3 cellular contexts compared by ENCODE assay signal in genomic region chr3:12922881-12923431, GRCh38.
TF ChIP-seq lines count a peak whose summit lies in the region.

No MANE protein-coding gene starts in this region.

TF ChIP-seq in SK-N-SH, 30 proteins besides CTCF, POLR2A, EP300 and RAD21:
- TF ChIP-seq JUND (IDR thresholded peaks at IDR 0.05): no peak
- TF ChIP-seq, protein P1, sequence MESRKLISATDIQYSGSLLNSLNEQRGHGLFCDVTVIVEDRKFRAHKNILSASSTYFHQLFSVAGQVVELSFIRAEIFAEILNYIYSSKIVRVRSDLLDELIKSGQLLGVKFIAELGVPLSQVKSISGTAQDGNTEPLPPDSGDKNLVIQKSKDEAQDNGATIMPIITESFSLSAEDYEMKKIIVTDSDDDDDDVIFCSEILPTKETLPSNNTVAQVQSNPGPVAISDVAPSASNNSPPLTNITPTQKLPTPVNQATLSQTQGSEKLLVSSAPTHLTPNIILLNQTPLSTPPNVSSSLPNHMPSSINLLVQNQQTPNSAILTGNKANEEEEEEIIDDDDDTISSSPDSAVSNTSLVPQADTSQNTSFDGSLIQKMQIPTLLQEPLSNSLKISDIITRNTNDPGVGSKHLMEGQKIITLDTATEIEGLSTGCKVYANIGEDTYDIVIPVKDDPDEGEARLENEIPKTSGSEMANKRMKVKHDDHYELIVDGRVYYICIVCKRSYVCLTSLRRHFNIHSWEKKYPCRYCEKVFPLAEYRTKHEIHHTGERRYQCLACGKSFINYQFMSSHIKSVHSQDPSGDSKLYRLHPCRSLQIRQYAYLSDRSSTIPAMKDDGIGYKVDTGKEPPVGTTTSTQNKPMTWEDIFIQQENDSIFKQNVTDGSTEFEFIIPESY (IDR thresholded peaks at IDR 0.05; ENCODE audit: borderline replicate concordance, low read depth): no peak
- no peak for TF ChIP-seq NFIC (IDR thresholded peaks at IDR 0.05; ENCODE audit: borderline replicate concordance)
- TF ChIP-seq GABPA (IDR thresholded peaks at IDR 0.05; ENCODE audit: low read depth): no peak
- TF ChIP-seq TAF1 (IDR thresholded peaks at IDR 0.05; ENCODE audit: borderline replicate concordance, low read depth, low read length): no peak
- TF ChIP-seq FOXM1 (IDR thresholded peaks at IDR 0.05; ENCODE audit: low read depth): no peak
- no peak for TF ChIP-seq SIN3A (IDR thresholded peaks at IDR 0.05; ENCODE audit: borderline replicate concordance, low read depth, low read length)
- no peak for TF ChIP-seq FOSL2 (IDR thresholded peaks at IDR 0.05; ENCODE audit: borderline replicate concordance, low read depth)
- no peak for TF ChIP-seq EZH2phosphoT487 (IDR thresholded peaks at IDR 0.05; ENCODE audit: borderline replicate concordance, low read depth)
- TF ChIP-seq POLR2AphosphoS5 (IDR thresholded peaks at IDR 0.05; ENCODE audit: low read depth, low read length): no peak

TF ChIP-seq in SK-N-SH treated with all-trans-retinoic acid at 6 μM for 48 hours, 23 proteins besides CTCF, POLR2A, EP300 and RAD21:
- TF ChIP-seq SNAI2 (CRISPR knock-in tag; IDR thresholded peaks at IDR 0.05) (no peak), CSRNP3 (CRISPR knock-in tag; IDR thresholded peaks at IDR 0.05) (no peak), POU6F1 (CRISPR knock-in tag; IDR thresholded peaks at IDR 0.05; ENCODE audit: borderline replicate concordance, low read depth) (no peak), ISL1 (CRISPR knock-in tag; IDR thresholded peaks at IDR 0.05) (no peak), ARNTL (CRISPR knock-in tag; IDR thresholded peaks at IDR 0.05; ENCODE audit: borderline replicate concordance, low read depth) (no peak), BACH2 (CRISPR knock-in tag; IDR thresholded peaks at IDR 0.05; ENCODE audit: borderline replicate concordance) (no peak), PPARA (CRISPR knock-in tag; IDR thresholded peaks at IDR 0.05; ENCODE audit: borderline replicate concordance) (no peak)

TF ChIP-seq in K562, 482 proteins besides CTCF, POLR2A, EP300 and RAD21:
- TF ChIP-seq, protein P2, sequence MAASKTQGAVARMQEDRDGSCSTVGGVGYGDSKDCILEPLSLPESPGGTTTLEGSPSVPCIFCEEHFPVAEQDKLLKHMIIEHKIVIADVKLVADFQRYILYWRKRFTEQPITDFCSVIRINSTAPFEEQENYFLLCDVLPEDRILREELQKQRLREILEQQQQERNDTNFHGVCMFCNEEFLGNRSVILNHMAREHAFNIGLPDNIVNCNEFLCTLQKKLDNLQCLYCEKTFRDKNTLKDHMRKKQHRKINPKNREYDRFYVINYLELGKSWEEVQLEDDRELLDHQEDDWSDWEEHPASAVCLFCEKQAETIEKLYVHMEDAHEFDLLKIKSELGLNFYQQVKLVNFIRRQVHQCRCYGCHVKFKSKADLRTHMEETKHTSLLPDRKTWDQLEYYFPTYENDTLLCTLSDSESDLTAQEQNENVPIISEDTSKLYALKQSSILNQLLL (CRISPR knock-in tag; IDR thresholded peaks at IDR 0.05; ENCODE audit: borderline replicate concordance): no peak
- peak; percentile 55 for TF ChIP-seq CTCFL (IDR thresholded peaks at IDR 0.05; ENCODE audit: borderline replicate concordance, insufficient read depth, low read depth, low read length, poor library complexity, severe bottlenecking)
TF ChIP-seq in K562: peak in this region for 1.
